In the genomic region with DNA sequence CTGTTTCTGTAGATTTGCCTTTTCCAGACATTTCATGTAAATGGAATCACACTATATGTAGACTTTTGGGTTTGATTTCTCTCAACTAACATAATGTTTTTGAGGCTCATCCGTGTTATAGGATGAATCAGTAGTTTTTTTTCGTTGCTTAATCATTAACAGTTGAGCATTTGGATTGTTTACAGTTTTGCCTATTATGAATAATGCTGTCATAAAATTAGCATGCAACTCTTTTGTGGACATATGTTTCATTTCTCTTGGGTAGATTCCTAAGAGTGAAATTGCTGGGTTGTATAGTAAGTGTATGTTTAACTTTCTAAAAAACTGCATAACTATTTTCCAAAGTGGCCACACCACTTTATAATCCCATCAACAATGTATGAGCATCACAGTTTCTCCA, we compare ENCODE assay signal across 21 cellular contexts. TPM values are rescaled to one million over a fixed set of nuclear protein-coding genes. Genes with fewer than 3 reads are reported as not detected.
DNase-seq lines count a peak whose midpoint lies in the region; ATAC-seq and TF ChIP-seq lines count a peak whose summit lies in the region.
"Had no signal": no experiment of that assay in that cellular context is flagged by ENCODE, and none has a peak within 500 bp of the region (broad histone marks: within the 10 kb centered on the region; RNA-seq: fewer than 3 reads in every experiment).

No MANE protein-coding gene starts in this region.

- peak; percentile 32 for DNase-seq in EH (ENCODE audit: low read depth)
- peak; percentile 37 for DNase-seq in GM04503 (ENCODE audit: low read depth)
- peak; percentile 51 for DNase-seq in NCI-H526 treated with DMSO at 0.1 percent for 48 hours (lab: John Stamatoyannopoulos, UW)
- DNase-seq in fibroblast of peridontal ligament (ENCODE audit: extremely low read depth), result peak; percentile 30
- no peak for DNase-seq in activated CD8-positive, alpha-beta memory T cell treated with anti-CD3 and anti-CD28 coated beads for 24 hours
- DNase-seq in neural progenitor cell (ENCODE audit: low spot score), result no peak
- DNase-seq: BE2C; DMS53; KG1; NCI-H1092 treated with DMSO at 0.1 percent for 48 hours; NCI-H146; NCI-H2029; NCI-H2227 treated with DMSO at 0.1 percent for 48 hours; NCI-H510A; NCI-H774; NK-92 treated with Interleukin-12 subunit alpha and Interleukin-12 subunit beta, amount 100 ng/mL, for 24 hours had no signal

- H3K9me3 Mint-ChIP-seq in neural progenitor cell, result no peaks in the 10 kb centered on the region

- H3K27ac Mint-ChIP-seq in neural progenitor cell, result no peak overlapping the region

- no peaks in the 10 kb centered on the region for H3K27me3 ChIP-seq in neural progenitor cell
- H3K27me3 ChIP-seq: BE2C had no signal

- no peaks in the 10 kb centered on the region for H3K36me3 ChIP-seq in neural progenitor cell
- H3K36me3 ChIP-seq: BE2C had no signal

- H3K4me3 ChIP-seq in neural progenitor cell, result no peak overlapping the region
- H3K4me3 ChIP-seq: A549 had no signal

- no peaks in the 10 kb centered on the region for H3K4me1 ChIP-seq in neural progenitor cell
- H3K4me1 ChIP-seq: A549 had no signal

- H3K9me3 ChIP-seq in neural progenitor cell (ENCODE audit: low read depth), result no peaks in the 10 kb centered on the region
- H3K9me3 ChIP-seq: A549, BE2C had no signal

- no peak for TF ChIP-seq CTCF in neural progenitor cell (IDR thresholded peaks at IDR 0.05)

- no peaks in the 10 kb centered on the region for H3K27me3 Mint-ChIP-seq in neural progenitor cell (ENCODE audit: insufficient read depth, low read depth)

- H3K4me1 Mint-ChIP-seq in neural progenitor cell, result no peaks in the 10 kb centered on the region

- H3F3A ChIP-seq in neural progenitor cell (ENCODE audit: low read depth), result no peaks in the 10 kb centered on the region

- H3K36me3 Mint-ChIP-seq in neural progenitor cell, result peaks cover 1% of the 10 kb centered on the region

- H4K20me1 ChIP-seq in neural progenitor cell (ENCODE audit: low read depth), result no peaks in the 10 kb centered on the region

- no peak overlapping the region for H2AFZ ChIP-seq in neural progenitor cell (replicated peaks)

- ATAC-seq in HG02973 (IDR thresholded peaks at IDR 0.05; ENCODE audit: unreplicated experiment), result no peak
- ATAC-seq: A549, HepG2, Panc1, SK-N-SH treated with all-trans-retinoic acid at 6 μM for 48 hours had no signal

- H3K4me2 ChIP-seq in neural progenitor cell, result no peak overlapping the region
- H3K4me2 ChIP-seq: A549 had no signal

- no peak overlapping the region for H3K9ac ChIP-seq in neural progenitor cell

- no peak overlapping the region for H3K4me3 Mint-ChIP-seq in neural progenitor cell

- no peaks in the 10 kb centered on the region for H3K79me2 ChIP-seq in neural progenitor cell (ENCODE audit: low read depth)

- H3K27ac ChIP-seq in neural progenitor cell, result no peak overlapping the region
- H3K27ac ChIP-seq: A549 had no signal

RNA-seq across cellular contexts. Expression of a gene that starts 7.7 kb away (rescaled TPM):
- total RNA-seq in neural progenitor cell (ENCODE audit: low replicate concordance), result 13.8 and 15.1 TPM in 2 replicates

RNA-seq across cellular contexts. Expression of a gene that starts 28.5 kb away (rescaled TPM):
- total RNA-seq in neural progenitor cell (ENCODE audit: low replicate concordance), result 8.4 and 13.0 TPM in 2 replicates

Comparison
In these comparisons a context has a peak if more than half of its experiments do, and no peak if none do; other contexts are left out.
1. DNase-seq: peak in EH (single experiment), GM04503 (single experiment), NCI-H526 treated with DMSO at 0.1 percent for 48 hours (single experiment) and fibroblast of peridontal ligament (single experiment); none in activated CD8-positive, alpha-beta memory T cell treated with anti-CD3 and anti-CD28 coated beads for 24 hours (single experiment) and neural progenitor cell (single experiment).